In genomic region chr9:68653141-68653595, GRCh38 we compare ENCODE assay signal across 12 cellular contexts. TPM values are rescaled to one million over a fixed set of nuclear protein-coding genes. Genes with fewer than 3 reads are reported as not detected.
DNase-seq lines count a peak whose midpoint lies in the region; ATAC-seq and TF ChIP-seq lines count a peak whose summit lies in the region.
"Had no signal": no experiment of that assay in that cellular context is flagged by ENCODE, and none has a peak within 500 bp of the region (broad histone marks: within the 10 kb centered on the region; RNA-seq: fewer than 3 reads in every experiment).

No MANE protein-coding gene starts in this region.

- H3K4me3 Mint-ChIP-seq in activated naive CD8-positive, alpha-beta T cell = no peak overlapping the region
- H3K4me3 Mint-ChIP-seq: activated CD8-positive, alpha-beta memory T cell treated with anti-CD3 and anti-CD28 coated beads, Interleukin-2, amount 10 ng/mL, durations not matched to agents 7 days and 5 days had no signal

- no peak for TF ChIP-seq POLR2A in GM18505 (IDR thresholded peaks at IDR 0.05; ENCODE audit: borderline replicate concordance, extremely low read depth, insufficient read depth, insufficient read length)

- ATAC-seq in GM18505 (IDR thresholded peaks at IDR 0.05; ENCODE audit: unreplicated experiment) (peak; percentile 64), GM19455 (IDR thresholded peaks at IDR 0.05; ENCODE audit: unreplicated experiment) (peak; percentile 78), HG03064 (IDR thresholded peaks at IDR 0.05; ENCODE audit: low read depth, unreplicated experiment) (peak; percentile 75)
- ATAC-seq: activated CD8-positive, alpha-beta memory T cell treated with anti-CD3 and anti-CD28 coated beads, Interleukin-2, amount 10 ng/mL, durations not matched to agents 7 days and 5 days; K562 had no signal

- DNase-seq in A172 (ENCODE audit: low spot score) (no peak), occipital lobe (lab: John Stamatoyannopoulos, UW) (no peak), NCI-H2029 treated with DMSO at 0.1 percent for 48 hours (lab: John Stamatoyannopoulos, UW) (no peak), T-helper 9 cell (no peak)
- DNase-seq: activated CD8-positive, alpha-beta memory T cell treated with anti-CD3 and anti-CD28 coated beads, Interleukin-2, amount 10 ng/mL, durations not matched to agents 7 days and 5 days; effector CD8-positive, alpha-beta T cell; uterus had no signal

- peaks cover 23% of the 10 kb centered on the region for H3K27me3 Mint-ChIP-seq in activated naive CD8-positive, alpha-beta T cell

- no peaks in the 10 kb centered on the region for H3K9me3 Mint-ChIP-seq in activated naive CD8-positive, alpha-beta T cell (ENCODE audit: low read depth)

- peaks cover 2% of the 10 kb centered on the region for H3K4me1 Mint-ChIP-seq in activated naive CD8-positive, alpha-beta T cell (ENCODE audit: low read depth)

- peak overlapping the region; percentile 41 for H3K27ac Mint-ChIP-seq in activated naive CD8-positive, alpha-beta T cell
- H3K27ac Mint-ChIP-seq: activated CD8-positive, alpha-beta memory T cell treated with anti-CD3 and anti-CD28 coated beads, Interleukin-2, amount 10 ng/mL, durations not matched to agents 7 days and 5 days had no signal

- H3K36me3 Mint-ChIP-seq in activated naive CD8-positive, alpha-beta T cell = no peaks in the 10 kb centered on the region
- H3K36me3 Mint-ChIP-seq: activated CD8-positive, alpha-beta memory T cell treated with anti-CD3 and anti-CD28 coated beads, Interleukin-2, amount 10 ng/mL, durations not matched to agents 7 days and 5 days had no signal

RNA-seq across cellular contexts. Expression of gene PIP5K1B, which starts 51.9 kb away (rescaled TPM):
- not detected in 2 replicates for total RNA-seq in A172 (2014; rRNA removed; shearing (Covaris generic))
- 2.7 TPM for total RNA-seq in occipital lobe
